Comparison of ENCODE assay signal across 1 cellular context in genomic region chr1:244647819-244648218, GRCh38.
TF ChIP-seq lines count a peak whose summit lies in the region.

No MANE protein-coding gene starts in this region.

TF ChIP-seq in GM23338, 12 proteins besides CTCF, POLR2A, EP300 and RAD21 (continued from another document):
- TF ChIP-seq ZNF114 (CRISPR knock-in tag; IDR thresholded peaks at IDR 0.05) (no peak), ZNF331 (CRISPR knock-in tag; IDR thresholded peaks at IDR 0.05; ENCODE audit: low read depth) (no peak), POLR2AphosphoS5 (IDR thresholded peaks at IDR 0.05; ENCODE audit: low read depth) (no peak), EZH2phosphoT487 (IDR thresholded peaks at IDR 0.05; ENCODE audit: unreplicated experiment) (no peak)
TF ChIP-seq in GM23338: peak in this region for 0.
